Comparison of ENCODE assay signal across 8 cellular contexts in the genomic region with DNA sequence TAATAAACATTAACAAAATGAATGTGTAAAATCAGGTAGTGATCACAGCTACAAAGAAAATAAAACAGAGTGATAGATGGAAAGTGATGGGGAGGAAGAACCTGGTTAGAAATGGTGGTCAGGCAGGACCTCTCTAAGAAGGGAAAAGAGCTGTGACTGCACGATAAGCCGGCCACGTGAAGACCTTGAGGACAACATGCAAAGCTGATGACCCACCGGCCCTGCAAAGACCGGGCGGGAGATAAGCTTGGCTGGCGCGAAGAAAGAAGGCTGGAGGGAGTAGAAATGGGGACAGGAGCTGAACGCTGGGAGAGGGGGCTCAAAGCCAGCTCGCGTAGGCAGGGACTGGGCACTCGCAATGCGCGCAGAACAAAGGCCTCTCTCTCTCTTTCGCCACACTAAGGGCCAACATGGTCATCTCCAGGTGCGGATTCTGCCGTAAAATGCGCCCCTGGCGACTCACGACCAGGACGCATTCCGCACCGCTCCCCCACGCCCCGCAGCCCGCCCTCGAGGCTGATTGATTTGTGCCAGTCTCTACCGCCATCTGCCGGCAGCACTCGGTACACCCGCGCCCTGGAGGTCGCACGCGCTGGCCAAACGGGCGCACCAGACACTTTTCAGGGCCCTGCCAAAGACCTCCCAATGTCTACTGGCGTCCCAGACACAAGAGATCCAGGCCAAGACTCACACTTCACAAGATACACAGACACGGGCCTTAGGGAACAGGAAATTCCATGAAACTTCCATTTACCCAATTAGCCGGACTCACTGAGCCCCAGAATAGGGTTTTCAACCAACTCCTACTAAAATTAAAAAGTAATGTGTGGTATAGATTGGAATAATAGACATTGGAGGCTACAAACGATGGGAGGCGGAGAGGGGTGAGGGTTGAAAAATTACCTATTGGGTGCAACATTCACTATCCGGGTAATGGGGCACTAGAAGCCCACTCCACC. TPM values are rescaled to one million over a fixed set of nuclear protein-coding genes. Genes with fewer than 3 reads are reported as not detected.
DNase-seq lines count a peak whose midpoint lies in the region; ATAC-seq, FAIRE-seq and TF ChIP-seq lines count a peak whose summit lies in the region.

No MANE protein-coding gene starts in this region.

- peak overlapping the region; percentile 52 for H3K9ac ChIP-seq in DND-41 (ENCODE audit: low read depth, low read length)

- H3K27ac Mint-ChIP-seq in activated T-helper 17 cell treated with anti-CD3 and anti-CD28 coated beads, Interleukin-2, amount 50 U/mL, for 72 hours: peak overlapping the region; percentile 35
- H3K27ac Mint-ChIP-seq in neural crest cell (ENCODE audit: unreplicated experiment): peak overlapping the region; percentile 91
- peak overlapping the region; percentile 91 to 96 for H3K27ac Mint-ChIP-seq in stimulated activated naive CD8-positive, alpha-beta T cell treated with anti-CD3 and anti-CD28 coated beads, Interleukin-15, amount 100 ng/mL, for 72 hours

- peak; percentile 99 for TF ChIP-seq CTCF in DND-41 (IDR thresholded peaks at IDR 0.05; ENCODE audit: borderline replicate concordance, extremely low read depth, low read length, poor library complexity, severe bottlenecking)
- peak; percentile 90 for TF ChIP-seq CTCF in fibroblast of villous mesenchyme (IDR thresholded peaks at IDR 0.05; ENCODE audit: insufficient read depth, low read depth, low read length)
- TF ChIP-seq CTCF in neural crest cell (conservative IDR thresholded peaks at IDR 0.05): peak; percentile 99

- H3K4me1 Mint-ChIP-seq in activated T-helper 17 cell treated with anti-CD3 and anti-CD28 coated beads, Interleukin-2, amount 50 U/mL, for 72 hours: peaks cover 11% of the 10 kb centered on the region
- H3K4me1 Mint-ChIP-seq in neural crest cell: peaks cover 11% of the 10 kb centered on the region
- H3K4me1 Mint-ChIP-seq in stimulated activated naive CD8-positive, alpha-beta T cell treated with anti-CD3 and anti-CD28 coated beads, Interleukin-15, amount 100 ng/mL, for 72 hours: peaks cover 16% of the 10 kb centered on the region

- peak overlapping the region; percentile 25; the same call in 1 of the 2 replicates for H3K27ac ChIP-seq in DND-41 (ENCODE audit: low read length)

- no peaks in the 10 kb centered on the region for H3K79me2 ChIP-seq in DND-41 (ENCODE audit: insufficient read depth, low read length)

- H3K9me3 Mint-ChIP-seq in activated T-helper 17 cell treated with anti-CD3 and anti-CD28 coated beads, Interleukin-2, amount 50 U/mL, for 72 hours: no peaks in the 10 kb centered on the region
- no peaks in the 10 kb centered on the region for H3K9me3 Mint-ChIP-seq in neural crest cell
- no peaks in the 10 kb centered on the region for H3K9me3 Mint-ChIP-seq in stimulated activated naive CD8-positive, alpha-beta T cell treated with anti-CD3 and anti-CD28 coated beads, Interleukin-15, amount 100 ng/mL, for 72 hours

- no peaks in the 10 kb centered on the region for H3K9me3 ChIP-seq in DND-41 (ENCODE audit: insufficient read depth, low read length, severe bottlenecking)

- no peaks in the 10 kb centered on the region for H3K36me3 Mint-ChIP-seq in activated T-helper 17 cell treated with anti-CD3 and anti-CD28 coated beads, Interleukin-2, amount 50 U/mL, for 72 hours (ENCODE audit: low read depth)
- H3K36me3 Mint-ChIP-seq in neural crest cell (ENCODE audit: low read depth): no peaks in the 10 kb centered on the region

- FAIRE-seq in RCC 7860 (lab: Jason Lieb, UNC): no peak

- no peaks in the 10 kb centered on the region for H4K20me1 ChIP-seq in DND-41 (ENCODE audit: insufficient read depth, low read length)

- no peaks in the 10 kb centered on the region for H3K36me3 ChIP-seq in DND-41 (ENCODE audit: insufficient read depth, low read length)

- peaks cover 13% of the 10 kb centered on the region for H3K4me1 ChIP-seq in DND-41 (ENCODE audit: insufficient read depth, low read length)

- peaks cover 4% of the 10 kb centered on the region for H3K27me3 Mint-ChIP-seq in activated T-helper 17 cell treated with anti-CD3 and anti-CD28 coated beads, Interleukin-2, amount 50 U/mL, for 72 hours
- H3K27me3 Mint-ChIP-seq in neural crest cell (ENCODE audit: low read depth): peaks cover 23% of the 10 kb centered on the region
- H3K27me3 Mint-ChIP-seq in stimulated activated naive CD8-positive, alpha-beta T cell treated with anti-CD3 and anti-CD28 coated beads, Interleukin-15, amount 100 ng/mL, for 72 hours: no peaks in the 10 kb centered on the region

- peaks cover 9% of the 10 kb centered on the region for H3K27me3 ChIP-seq in DND-41 (ENCODE audit: insufficient read depth, low read length, poor library complexity)

- peak overlapping the region; percentile 72 for H3K4me3 Mint-ChIP-seq in activated T-helper 17 cell treated with anti-CD3 and anti-CD28 coated beads, Interleukin-2, amount 50 U/mL, for 72 hours
- peak overlapping the region; percentile 79 for H3K4me3 Mint-ChIP-seq in neural crest cell
- H3K4me3 Mint-ChIP-seq in stimulated activated naive CD8-positive, alpha-beta T cell treated with anti-CD3 and anti-CD28 coated beads, Interleukin-15, amount 100 ng/mL, for 72 hours: peak overlapping the region; percentile 93 to 95

- peak overlapping the region; percentile 1 to 60; a peak in 3 of 4 replicates for H3K4me3 ChIP-seq in DND-41 (ENCODE audit: low read depth in 1 of 2, low read length in 2 of 2)
- peak overlapping the region; percentile 69 for H3K4me3 ChIP-seq in fibroblast of villous mesenchyme (ENCODE audit: low read depth, low read length)

- peak; percentile 96 for ATAC-seq in DND-41 (ENCODE audit: insufficient read depth, low read depth)
- peak; percentile 95 for ATAC-seq in GM21786 (IDR thresholded peaks at IDR 0.05; ENCODE audit: unreplicated experiment)
- peak; percentile 91 for ATAC-seq in activated T-helper 17 cell treated with anti-CD3 and anti-CD28 coated beads, Interleukin-2, amount 50 U/mL, for 72 hours (replicated peaks)
- ATAC-seq in stimulated activated naive CD8-positive, alpha-beta T cell treated with anti-CD3 and anti-CD28 coated beads, Interleukin-15, amount 100 ng/mL, for 72 hours: peak; percentile 95

- H3K4me2 ChIP-seq in DND-41 (ENCODE audit: insufficient read depth, low read length): peak overlapping the region; percentile 85

- DNase-seq in DND-41 (peak; percentile 90), Kasumi-1 (lab: John Stamatoyannopoulos, UW) (peak; percentile 76 to 80), RCC 7860 (ENCODE audit: low spot score) (peak; percentile 38), fibroblast of villous mesenchyme (ENCODE audit: low read depth) (peak; percentile 63), neural crest cell (ENCODE audit: low read depth, low spot score) (peak; percentile 97)
- DNase-seq in stimulated activated naive CD8-positive, alpha-beta T cell treated with anti-CD3 and anti-CD28 coated beads, Interleukin-15, amount 100 ng/mL, for 72 hours: peak; percentile 90 to 91

- peak overlapping the region; percentile 96 for H2AFZ ChIP-seq in DND-41 (ENCODE audit: low read depth, low read length)

RNA-seq across cellular contexts. Expression of gene DEFB132, which starts 9.4 kb away (rescaled TPM):
- total RNA-seq in activated T-helper 17 cell treated with anti-CD3 and anti-CD28 coated beads, Interleukin-2, amount 50 U/mL, for 72 hours: not detected
- not detected in 2 replicates for total RNA-seq in fibroblast of villous mesenchyme
- not detected in 2 replicates for total RNA-seq in neural crest cell

RNA-seq across cellular contexts. Expression of gene C20orf96, which starts 23.7 kb away (rescaled TPM):
- 1 to 10 TPM; 5.2 to 6.0 TPM for total RNA-seq in activated T-helper 17 cell treated with anti-CD3 and anti-CD28 coated beads, Interleukin-2, amount 50 U/mL, for 72 hours
- total RNA-seq in fibroblast of villous mesenchyme: 1.3 and 1.9 TPM in 2 replicates
- 34.0 and 40.8 TPM in 2 replicates for total RNA-seq in neural crest cell

RNA-seq across cellular contexts. Expression of gene ZCCHC3, which starts 30.5 kb away (rescaled TPM):
- 10 to 100 TPM; 16.0 to 16.6 TPM for total RNA-seq in activated T-helper 17 cell treated with anti-CD3 and anti-CD28 coated beads, Interleukin-2, amount 50 U/mL, for 72 hours
- 10.6 and 11.2 TPM in 2 replicates for total RNA-seq in fibroblast of villous mesenchyme
- 58.9 and 59.2 TPM in 2 replicates for total RNA-seq in neural crest cell

RNA-seq across cellular contexts. Expression of gene DEFB129, which starts 39.8 kb away (rescaled TPM):
- not detected for total RNA-seq in activated T-helper 17 cell treated with anti-CD3 and anti-CD28 coated beads, Interleukin-2, amount 50 U/mL, for 72 hours
- total RNA-seq in fibroblast of villous mesenchyme: not detected in 2 replicates
- total RNA-seq in neural crest cell: not detected in 2 replicates

RNA-seq across cellular contexts. Expression of gene SOX12, which starts 58.5 kb away (rescaled TPM):
- total RNA-seq in activated T-helper 17 cell treated with anti-CD3 and anti-CD28 coated beads, Interleukin-2, amount 50 U/mL, for 72 hours: 1 to 10 TPM; 4.0 to 6.5 TPM
- total RNA-seq in fibroblast of villous mesenchyme: 6.0 and 6.8 TPM in 2 replicates
- total RNA-seq in neural crest cell: 88.7 and 88.8 TPM in 2 replicates

Comparison
In these comparisons a context has a peak if more than half of its experiments do, and no peak if none do; other contexts are left out.
1. Peak in every context shown above with its lines: DNase-seq, ATAC-seq, H3K4me3 ChIP-seq and H3K27ac ChIP-seq.
2. DNase-seq: peak in every context shown above with its lines; median percentile 97 in neural crest cell; 90 in stimulated activated naive CD8-positive, alpha-beta T cell treated with anti-CD3 and anti-CD28 coated beads, Interleukin-15, amount 100 ng/mL, for 72 hours; 90 in DND-41; 78 in Kasumi-1; 63 in fibroblast of villous mesenchyme; 38 in RCC 7860.
3. H3K27ac Mint-ChIP-seq: peak in every context shown above with its lines; median percentile 94 in stimulated activated naive CD8-positive, alpha-beta T cell treated with anti-CD3 and anti-CD28 coated beads, Interleukin-15, amount 100 ng/mL, for 72 hours; 91 in neural crest cell; 35 in activated T-helper 17 cell treated with anti-CD3 and anti-CD28 coated beads, Interleukin-2, amount 50 U/mL, for 72 hours.